In genomic region chr19:39720144-39720543, GRCh38 we compare ENCODE assay signal across 2 cellular contexts.
TF ChIP-seq lines count a peak whose summit lies in the region.

No MANE protein-coding gene starts in this region.

TF ChIP-seq in HEK293, 187 proteins besides CTCF, POLR2A, EP300 and RAD21:
- TF ChIP-seq, protein P1, sequence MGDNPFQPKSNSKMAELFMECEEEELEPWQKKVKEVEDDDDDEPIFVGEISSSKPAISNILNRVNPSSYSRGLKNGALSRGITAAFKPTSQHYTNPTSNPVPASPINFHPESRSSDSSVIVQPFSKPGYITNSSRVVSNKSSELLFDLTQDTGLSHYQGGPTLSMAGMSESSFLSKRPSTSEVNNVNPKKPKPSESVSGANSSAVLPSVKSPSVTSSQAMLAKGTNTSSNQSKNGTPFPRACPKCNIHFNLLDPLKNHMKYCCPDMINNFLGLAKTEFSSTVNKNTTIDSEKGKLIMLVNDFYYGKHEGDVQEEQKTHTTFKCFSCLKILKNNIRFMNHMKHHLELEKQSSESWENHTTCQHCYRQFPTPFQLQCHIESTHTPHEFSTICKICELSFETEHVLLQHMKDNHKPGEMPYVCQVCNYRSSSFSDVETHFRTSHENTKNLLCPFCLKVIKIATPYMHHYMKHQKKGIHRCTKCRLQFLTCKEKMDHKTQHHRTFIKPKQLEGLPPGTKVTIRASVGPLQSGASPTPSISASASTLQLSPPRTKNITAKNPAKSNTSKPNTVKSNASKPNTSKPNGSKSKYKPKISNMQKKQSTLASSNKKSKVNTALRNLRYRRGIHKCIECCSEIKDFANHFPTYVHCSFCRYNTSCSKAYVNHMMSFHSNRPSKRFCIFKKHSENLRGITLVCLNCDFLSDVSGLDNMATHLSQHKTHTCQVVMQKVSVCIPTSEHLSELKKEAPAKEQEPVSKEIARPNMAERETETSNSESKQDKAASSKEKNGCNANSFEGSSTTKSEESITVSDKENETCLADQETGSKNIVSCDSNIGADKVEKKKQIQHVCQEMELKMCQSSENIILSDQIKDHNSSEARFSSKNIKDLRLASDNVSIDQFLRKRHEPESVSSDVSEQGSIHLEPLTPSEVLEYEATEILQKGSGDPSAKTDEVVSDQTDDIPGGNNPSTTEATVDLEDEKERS (tag by site-specific recombination; IDR thresholded peaks at IDR 0.05): peak; percentile 83; the same call in 1 of the 2 replicates
- TF ChIP-seq ZNF580 (tag by site-specific recombination; IDR thresholded peaks at IDR 0.05): 0 out of 2 replicates have a peak, but pooled peaks have one; percentile 22
- TF ChIP-seq ZNF146 (tag by site-specific recombination; IDR thresholded peaks at IDR 0.05): peak; percentile 95

TF ChIP-seq in K562, 482 proteins besides CTCF, POLR2A, EP300 and RAD21:
- TF ChIP-seq RBM25 (IDR thresholded peaks at IDR 0.05; ENCODE audit: low read depth, low read length, severe bottlenecking): peak; percentile 11
- peak; percentile 69 for TF ChIP-seq ZNF146 (CRISPR knock-in tag; IDR thresholded peaks at IDR 0.05; ENCODE audit: unreplicated experiment)
